12 cellular contexts compared by ENCODE assay signal in the genomic region with DNA sequence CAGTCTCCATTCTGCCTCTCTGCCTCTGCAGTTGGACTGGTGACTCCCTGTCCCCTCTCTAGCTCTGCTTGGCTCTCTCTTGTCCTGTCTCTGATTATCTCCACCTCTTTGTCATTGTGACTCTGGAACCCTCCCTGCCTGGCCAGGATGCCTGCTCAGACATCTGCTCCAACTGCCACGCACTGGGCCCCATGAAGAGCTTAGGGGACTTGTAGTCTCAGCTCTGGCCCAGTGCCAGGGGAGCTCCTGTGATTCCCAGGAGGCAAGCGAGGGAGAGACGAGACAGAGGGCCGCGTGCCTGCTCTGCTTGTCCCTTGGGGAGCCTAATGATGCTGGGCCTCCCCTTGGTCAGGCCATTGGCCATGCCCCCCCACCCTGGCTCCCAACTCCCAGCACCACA. TPM values are rescaled to one million over a fixed set of nuclear protein-coding genes. Genes with fewer than 3 reads are reported as not detected.
A peak's percentile ranks its signal among the peaks of the same experiment; 100 is the strongest.
DNase-seq lines count a peak whose midpoint lies in the region; ATAC-seq and TF ChIP-seq lines count a peak whose summit lies in the region.
"Had no signal": no experiment of that assay in that cellular context is flagged by ENCODE, and none has a peak within 500 bp of the region (broad histone marks: within the 10 kb centered on the region; RNA-seq: fewer than 3 reads in every experiment).

No MANE protein-coding gene starts in this region.

- no peak overlapping the region for H3K9ac ChIP-seq in IMR-90 (ENCODE audit: low read depth, low read length)

- H3K36me3 ChIP-seq in IMR-90 (ENCODE audit: control insufficient read depth, insufficient read depth, low read length) (no peaks in the 10 kb centered on the region), esophagus muscularis mucosa (no peaks in the 10 kb centered on the region), gastrocnemius medialis (no peaks in the 10 kb centered on the region)
- H3K36me3 ChIP-seq: neutrophil had no signal

- no peak overlapping the region for H3K27ac Mint-ChIP-seq in stimulated activated memory B cell treated with anti-CD40 and anti-IgM and Interleukin-4, amounts not matched to agents 10 μg/mL and 1 μg/mL and 100 μg/mL, for 72 hours

- no peak overlapping the region for H3K23ac ChIP-seq in IMR-90 (ENCODE audit: low read depth, low read length)

- in situ Hi-C loops in IMR-90 (cut with MboI; ENCODE audit: low sequenced_read_pairs): no loop called here
- in situ Hi-C loops in gastrocnemius medialis (cut with MboI; ENCODE audit: low sequenced_read_pairs in 4 of 4): no loop called here

- H4K5ac ChIP-seq in IMR-90 (ENCODE audit: low read depth, low read length): peak overlapping the region; percentile 38; the same call in 1 of the 2 replicates

- H3K56ac ChIP-seq in IMR-90 (ENCODE audit: extremely low read depth, insufficient read depth, low read length): no peak overlapping the region

- TF ChIP-seq CTCF in IMR-90 (conservative IDR thresholded peaks at IDR 0.05; ENCODE audit: low read depth, low read length) (no peak), esophagus muscularis mucosa (IDR thresholded peaks at IDR 0.05) (no peak), gastrocnemius medialis (IDR thresholded peaks at IDR 0.05 in 4 of 5, conservative IDR thresholded peaks at IDR 0.05 in 1 of 5) (no peak)

- BruUV-seq in IMR-90 (replicated peaks; lab: Mats Ljungman, UMichigan): no TSS peak

- TF ChIP-seq POLR2A in IMR-90 (IDR thresholded peaks at IDR 0.05; ENCODE audit: low read depth, low read length) (no peak), esophagus muscularis mucosa (IDR thresholded peaks at IDR 0.05; ENCODE audit: low read depth) (no peak), gastrocnemius medialis (IDR thresholded peaks at IDR 0.05) (peak in 1 of 2 donors; percentile 38)

- 0 out of 2 replicates have a peak overlapping the region, but pooled peaks have one; percentile 1 for H4K91ac ChIP-seq in IMR-90 (ENCODE audit: insufficient read depth, low read depth, low read length)

- ATAC-seq in IMR-90 (ENCODE audit: low read depth) (no peak), gastrocnemius medialis (no peak), HG02970 (IDR thresholded peaks at IDR 0.05; ENCODE audit: low FRiP score, unreplicated experiment) (no peak), GM21723 (IDR thresholded peaks at IDR 0.05; ENCODE audit: unreplicated experiment) (no peak)
- ATAC-seq in stimulated activated memory B cell treated with anti-CD40 and anti-IgM and Interleukin-4, amounts not matched to agents 10 μg/mL and 1 μg/mL and 100 μg/mL, for 72 hours: no peak
- ATAC-seq: HCT116 had no signal

- 0 out of 2 replicates have a peak overlapping the region, but pooled peaks have one; percentile 25 for H2BK20ac ChIP-seq in IMR-90 (ENCODE audit: low read depth, low read length)

- TF ChIP-seq RAD21 in IMR-90 (IDR thresholded peaks at IDR 0.05; ENCODE audit: low read length): no peak

- no peak for TF ChIP-seq EP300 in esophagus muscularis mucosa (IDR thresholded peaks at IDR 0.05)

- H3K4ac ChIP-seq in IMR-90 (ENCODE audit: low read depth, low read length): peak overlapping the region; percentile 43; the same call in 1 of the 2 replicates

- H3K36me3 Mint-ChIP-seq in stimulated activated memory B cell treated with anti-CD40 and anti-IgM and Interleukin-4, amounts not matched to agents 10 μg/mL and 1 μg/mL and 100 μg/mL, for 72 hours: no peaks in the 10 kb centered on the region

- H3K27me3 ChIP-seq in IMR-90 (ENCODE audit: control insufficient read depth, insufficient read depth, low read length) (no peaks in the 10 kb centered on the region), esophagus muscularis mucosa (no peaks in the 10 kb centered on the region), gastrocnemius medialis (no peaks in the 10 kb centered on the region)
- H3K27me3 ChIP-seq: neutrophil had no signal

- H4K20me1 ChIP-seq in IMR-90 (ENCODE audit: insufficient read depth, low read length): no peaks in the 10 kb centered on the region

- no peak overlapping the region for H3K18ac ChIP-seq in IMR-90 (ENCODE audit: low read depth, low read length)

- peak overlapping the region; percentile 51; the same call in 1 of the 2 replicates for H2AK5ac ChIP-seq in IMR-90 (ENCODE audit: low read depth, low read length)

- H3K4me2 ChIP-seq in IMR-90 (ENCODE audit: low read depth, low read length): no peak overlapping the region

- intact Hi-C loops in IMR-90 (cut with micrococcal nuclease): no loop called here
- intact Hi-C loops in esophagus muscularis mucosa (cut with DNase I): no loop called here
- intact Hi-C loops in gastrocnemius medialis (cut with DNase I; ENCODE audit: low total_unique reads): loop anchor here (2.0 kb wide), 1 partner anchor 821 kb away; no protein-coding TSS in a partner anchor

- no peak overlapping the region for H3K27ac ChIP-seq in IMR-90 (ENCODE audit: insufficient read depth, low read length)
- H3K27ac ChIP-seq in esophagus muscularis mucosa (replicated peaks in 1 of 4): peak overlapping the region; percentile 59 to 71 (median 66)
- H3K27ac ChIP-seq in gastrocnemius medialis: peak overlapping the region; percentile 95 to 98 (median 96)
- H3K27ac ChIP-seq: neutrophil had no signal

- H3K4me1 ChIP-seq in IMR-90 (ENCODE audit: control insufficient read depth, insufficient read depth, low read length) (peaks cover 10% of the 10 kb centered on the region), esophagus muscularis mucosa (peaks cover 73 to 86% (median 79%) of the 10 kb centered on the region in 4 donors), gastrocnemius medialis (peaks cover 92 to 95% of the 10 kb centered on the region in 2 donors)

- H3K9me3 ChIP-seq in IMR-90 (ENCODE audit: control insufficient read depth, insufficient read depth, low read length) (no peaks in the 10 kb centered on the region), esophagus muscularis mucosa (no peaks in the 10 kb centered on the region), gastrocnemius medialis (no peaks in the 10 kb centered on the region)
- H3K9me3 ChIP-seq: neutrophil had no signal

- peak overlapping the region; percentile 77 for H2AFZ ChIP-seq in IMR-90 (replicated peaks; ENCODE audit: low read length, poor library complexity)

- no peaks in the 10 kb centered on the region for H3K9me3 Mint-ChIP-seq in stimulated activated memory B cell treated with anti-CD40 and anti-IgM and Interleukin-4, amounts not matched to agents 10 μg/mL and 1 μg/mL and 100 μg/mL, for 72 hours

- H2BK15ac ChIP-seq in IMR-90 (ENCODE audit: low read depth, low read length): no peak overlapping the region; the same call in 2 of the 3 replicates

- H3K14ac ChIP-seq in IMR-90 (replicated peaks; ENCODE audit: low read depth, low read length): 0 out of 2 replicates have a peak overlapping the region, but pooled peaks have one; percentile 19

- H3K27me3 Mint-ChIP-seq in stimulated activated memory B cell treated with anti-CD40 and anti-IgM and Interleukin-4, amounts not matched to agents 10 μg/mL and 1 μg/mL and 100 μg/mL, for 72 hours: peaks cover 18% of the 10 kb centered on the region

- DNase-seq in IMR-90: no peak
- peak; percentile 84 for DNase-seq in NCI-H524 treated with DMSO at 0.1 percent for 48 hours (lab: John Stamatoyannopoulos, UW)
- DNase-seq in esophagus muscularis mucosa (ENCODE audit: extremely low spot score): no peak
- DNase-seq in gastrocnemius medialis: peak in 1 of 2 donors; percentile 82
- DNase-seq in putamen (ENCODE audit: low spot score): no peak
- DNase-seq: stimulated activated CD4-positive, alpha-beta T cell treated with anti-CD3 and anti-CD28 coated beads, Interleukin-4, amount 100 ng/mL, for 24 hours; T-helper 2 cell had no signal

- 60% methylated on average over 3 of the region's 5 CpGs; no CpG with 5 or more reads in 1 of the 2 experiments for WGBS in IMR-90 (ENCODE audit: extremely low coverage in 2 of 2, insufficient read length in 1 of 2), 2 experiments
- WGBS in esophagus muscularis mucosa: no CpG with 5 or more reads among the region's 5 CpGs

- peak overlapping the region; percentile 5 for H2AK9ac ChIP-seq in IMR-90 (replicated peaks; ENCODE audit: low read depth, low read length, poor library complexity)

- CTCF ChIA-PET in IMR-90 (lab: Yijun Ruan, JAX): interaction anchor here (0.7 to 0.9 kb wide), 2 partner anchors 10 to 20 kb away, joined by 3 read pairs; no protein-coding TSS in a partner anchor

- dilution Hi-C loops in IMR-90 (cut with HindIII; ENCODE audit: low sequenced_read_pairs, unreplicated experiment): no loop called here

- H3K4me3 Mint-ChIP-seq in stimulated activated memory B cell treated with anti-CD40 and anti-IgM and Interleukin-4, amounts not matched to agents 10 μg/mL and 1 μg/mL and 100 μg/mL, for 72 hours: no peak overlapping the region

- H2BK120ac ChIP-seq in IMR-90 (ENCODE audit: low read depth, low read length): peak overlapping the region; percentile 10; the same call in 1 of the 2 replicates

- peaks cover 36% of the 10 kb centered on the region for H3K4me1 Mint-ChIP-seq in stimulated activated memory B cell treated with anti-CD40 and anti-IgM and Interleukin-4, amounts not matched to agents 10 μg/mL and 1 μg/mL and 100 μg/mL, for 72 hours

- POLR2A ChIA-PET in IMR-90 (lab: Charles Lee; ENCODE audit: unreplicated experiment): no interaction called here

- H4K8ac ChIP-seq in IMR-90 (ENCODE audit: low read depth in 2 of 2, low read length in 2 of 2): no peak overlapping the region; a peak in 1 of 4 replicates

- H3K79me1 ChIP-seq in IMR-90 (ENCODE audit: low read depth in 1 of 2, low read length in 2 of 2): no peaks in the 10 kb centered on the region

- H3K9me1 ChIP-seq in IMR-90 (ENCODE audit: insufficient read depth, low read length): 0 out of 2 replicates have a peak, but pooled peaks cover 14% of the 10 kb centered on the region

- H2BK5ac ChIP-seq in IMR-90 (ENCODE audit: low read depth, low read length, poor library complexity, severe bottlenecking): no peak overlapping the region

- H3K4me3 ChIP-seq in IMR-90 (ENCODE audit: insufficient read depth, low read depth, low read length) (no peak overlapping the region), esophagus muscularis mucosa (no peak overlapping the region), gastrocnemius medialis (peak overlapping the region in 2 of 4 donors; percentile 42 to 59)

RNA-seq across cellular contexts. Expression of a gene that starts 26.2 kb away (rescaled TPM):
- 1,798 and 2,081 TPM in 2 replicates for total RNA-seq in IMR-90 (2012; rRNA removed)
- 2,126 and 2,187 TPM in 2 replicates for polyA plus RNA-seq in IMR-90 (2012; rRNA removed)
- 1,284 and 2,643 TPM in 2 replicates for polyA plus RNA-seq in IMR-90 (2012; cell fraction: cytosol; rRNA removed)
- 510 and 968 TPM in 2 replicates for polyA plus RNA-seq in IMR-90 (2012; cell fraction: nucleus; rRNA removed; ENCODE audit: low replicate concordance)
- 1,000 to 10,000 TPM in 3 of 4 donors, 100 to 1,000 TPM in 1; 786 to 1,908 (median 1,382) TPM for total RNA-seq in esophagus muscularis mucosa
- total RNA-seq in gastrocnemius medialis: 1,000 to 10,000 TPM; 1,885 to 2,483 (median 2,154) TPM

RNA-seq across cellular contexts. Expression of a gene that starts 34.5 kb away (rescaled TPM):
- total RNA-seq in IMR-90 (2012; rRNA removed) (9.3 and 9.7 TPM in 2 replicates), esophagus muscularis mucosa (10 to 100 TPM in 3 of 4 donors, 1 to 10 TPM in 1; 10.0 to 23.5 (median 15.9) TPM), gastrocnemius medialis (10 to 100 TPM; 14.0 to 39.7 (median 26.3) TPM)
- polyA plus RNA-seq in IMR-90 (2012; rRNA removed): 24.0 and 27.8 TPM in 2 replicates
- 10.9 and 26.7 TPM in 2 replicates for polyA plus RNA-seq in IMR-90 (2012; cell fraction: cytosol; rRNA removed)
- 8.9 and 16.8 TPM in 2 replicates for polyA plus RNA-seq in IMR-90 (2012; cell fraction: nucleus; rRNA removed; ENCODE audit: low replicate concordance)

RNA-seq across cellular contexts. Expression of a gene that starts 38.5 kb away (rescaled TPM):
- total RNA-seq in IMR-90 (2012; rRNA removed) (21.1 and 22.0 TPM in 2 replicates), esophagus muscularis mucosa (10 to 100 TPM in 3 of 4 donors, 1 to 10 TPM in 1; 10.0 to 19.2 (median 15.8) TPM), gastrocnemius medialis (10 to 100 TPM; 33.5 to 79.3 (median 43.2) TPM)
- polyA plus RNA-seq in IMR-90 (2012; rRNA removed): 44.8 and 47.1 TPM in 2 replicates
- polyA plus RNA-seq in IMR-90 (2012; cell fraction: cytosol; rRNA removed): 44.3 and 84.7 TPM in 2 replicates
- 49.3 and 84.6 TPM in 2 replicates for polyA plus RNA-seq in IMR-90 (2012; cell fraction: nucleus; rRNA removed; ENCODE audit: low replicate concordance)

RNA-seq across cellular contexts. Expression of a gene that starts 47.0 kb away (rescaled TPM):
- total RNA-seq in IMR-90 (2012; rRNA removed) (3.1 and 3.4 TPM in 2 replicates), esophagus muscularis mucosa (10 to 100 TPM in 3 of 4 donors, 1 to 10 TPM in 1; 10.0 to 22.3 (median 15.8) TPM), gastrocnemius medialis (10 to 100 TPM in 3 of 4 donors, 1 to 10 TPM in 1; 8.7 to 37.9 (median 29.9) TPM)
- polyA plus RNA-seq in IMR-90 (2012; rRNA removed): 10.0 and 12.2 TPM in 2 replicates
- polyA plus RNA-seq in IMR-90 (2012; cell fraction: cytosol; rRNA removed): 12.0 and 24.8 TPM in 2 replicates
- 3.6 and 5.7 TPM in 2 replicates for polyA plus RNA-seq in IMR-90 (2012; cell fraction: nucleus; rRNA removed; ENCODE audit: low replicate concordance)

RNA-seq across cellular contexts. Expression of a gene that starts 48.0 kb away (rescaled TPM):
- 6.4 and 7.2 TPM in 2 replicates for total RNA-seq in IMR-90 (2012; rRNA removed)
- 28.3 and 30.4 TPM in 2 replicates for polyA plus RNA-seq in IMR-90 (2012; rRNA removed)
- 17.0 and 38.2 TPM in 2 replicates for polyA plus RNA-seq in IMR-90 (2012; cell fraction: cytosol; rRNA removed)
- polyA plus RNA-seq in IMR-90 (2012; cell fraction: nucleus; rRNA removed; ENCODE audit: low replicate concordance): 29.9 and 36.0 TPM in 2 replicates
- total RNA-seq in esophagus muscularis mucosa: 10 to 100 TPM; 41.8 to 49.5 (median 46.9) TPM
- total RNA-seq in gastrocnemius medialis: 10 to 100 TPM; 11.2 to 21.0 (median 17.2) TPM
